In the genomic region with DNA sequence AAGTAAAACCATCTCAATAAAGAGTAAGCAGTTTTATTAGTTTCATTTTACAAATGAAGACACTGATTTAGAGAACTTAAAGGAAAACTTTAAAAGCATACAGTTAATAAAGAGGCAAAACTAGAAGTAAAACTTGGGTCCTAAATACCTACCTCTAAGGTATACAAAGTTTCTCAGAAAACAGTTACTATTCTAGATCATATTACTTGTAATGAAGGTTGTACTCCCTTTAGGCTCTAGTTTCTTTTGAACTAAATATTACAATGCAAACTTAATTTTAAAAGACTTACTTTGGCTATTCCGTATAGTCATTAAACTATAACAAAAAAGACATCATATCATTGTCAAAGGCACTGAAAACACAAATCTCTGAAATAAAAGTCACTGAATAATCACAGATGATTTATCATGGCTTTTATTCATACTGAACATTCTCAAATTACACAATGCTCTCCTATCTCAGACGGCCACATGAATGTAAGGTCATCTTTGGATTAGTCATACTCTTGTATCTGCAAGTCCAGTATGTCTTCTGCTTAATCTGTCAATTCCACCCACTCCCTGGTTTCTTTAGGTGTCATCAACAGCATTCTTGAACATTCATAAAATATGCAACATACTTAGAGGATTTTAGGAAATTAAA, we compare ENCODE assay signal across 12 cellular contexts.
DNase-seq lines count a peak whose midpoint lies in the region; ATAC-seq and TF ChIP-seq lines count a peak whose summit lies in the region.
"Had no signal": no experiment of that assay in that cellular context is flagged by ENCODE, and none has a peak within 500 bp of the region (broad histone marks: within the 10 kb centered on the region; RNA-seq: fewer than 3 reads in every experiment).

No MANE protein-coding gene starts in this region.

- peaks cover 21% of the 10 kb centered on the region for H3K4me1 Mint-ChIP-seq in HFFc6 (ENCODE audit: low read depth)
- peaks cover 33% of the 10 kb centered on the region for H3K4me1 Mint-ChIP-seq in activated T-helper 17 cell treated with anti-CD3 and anti-CD28 coated beads, Interleukin-2, amount 50 U/mL, for 72 hours
- H3K4me1 Mint-ChIP-seq: natural killer cell had no signal

- peaks cover 4% of the 10 kb centered on the region for H3K9me3 Mint-ChIP-seq in HFFc6
- H3K9me3 Mint-ChIP-seq in activated T-helper 17 cell treated with anti-CD3 and anti-CD28 coated beads, Interleukin-2, amount 50 U/mL, for 72 hours = no peaks in the 10 kb centered on the region
- H3K9me3 Mint-ChIP-seq: natural killer cell had no signal

- no peaks in the 10 kb centered on the region; the same call in 1 of the 2 replicates for H3K27me3 Mint-ChIP-seq in HFFc6 (ENCODE audit: insufficient read depth)
- no peaks in the 10 kb centered on the region for H3K27me3 Mint-ChIP-seq in activated T-helper 17 cell treated with anti-CD3 and anti-CD28 coated beads, Interleukin-2, amount 50 U/mL, for 72 hours

- H3K4me3 Mint-ChIP-seq in HFFc6 = no peak overlapping the region
- no peak overlapping the region for H3K4me3 Mint-ChIP-seq in activated T-helper 17 cell treated with anti-CD3 and anti-CD28 coated beads, Interleukin-2, amount 50 U/mL, for 72 hours
- H3K4me3 Mint-ChIP-seq: natural killer cell had no signal

- DNase-seq in AG08396 (ENCODE audit: low spot score) (peak; percentile 20), HFFc6 (peak; percentile 64), hepatic stellate cell (ENCODE audit: low spot score) (peak; percentile 11), mesenteric fat pad (ENCODE audit: low spot score) (no peak), NCI-H345 treated with DMSO at 0.1 percent for 48 hours (lab: John Stamatoyannopoulos, UW; ENCODE audit: unreplicated experiment) (no peak), COR-L47 (lab: John Stamatoyannopoulos, UW) (no peak)
- DNase-seq: anterior cingulate cortex, KG1, natural killer cell had no signal

- peak; percentile 63 for ATAC-seq in activated T-helper 17 cell treated with anti-CD3 and anti-CD28 coated beads, Interleukin-2, amount 50 U/mL, for 72 hours (replicated peaks)
- no peak for ATAC-seq in HG03439 (IDR thresholded peaks at IDR 0.05; ENCODE audit: unreplicated experiment)
- ATAC-seq: gastroesophageal sphincter, natural killer cell had no signal

- 0 out of 2 replicates have a peak overlapping the region, but pooled peaks have one; percentile 34 for H3K27ac Mint-ChIP-seq in HFFc6
- no peak overlapping the region for H3K27ac Mint-ChIP-seq in activated T-helper 17 cell treated with anti-CD3 and anti-CD28 coated beads, Interleukin-2, amount 50 U/mL, for 72 hours
- H3K27ac Mint-ChIP-seq: natural killer cell had no signal

- H3K36me3 Mint-ChIP-seq in HFFc6 (ENCODE audit: low read depth) = peaks cover 4% of the 10 kb centered on the region
- no peaks in the 10 kb centered on the region for H3K36me3 Mint-ChIP-seq in activated T-helper 17 cell treated with anti-CD3 and anti-CD28 coated beads, Interleukin-2, amount 50 U/mL, for 72 hours (ENCODE audit: low read depth)
- H3K36me3 Mint-ChIP-seq: natural killer cell had no signal

- TF ChIP-seq CTCF in HFFc6 (IDR thresholded peaks at IDR 0.05) = no peak

Comparison
In these comparisons a context has a peak if more than half of its experiments do, and no peak if none do; other contexts are left out.
1. DNase-seq: peak in AG08396 (single experiment), HFFc6 (single experiment) and hepatic stellate cell (single experiment); none in mesenteric fat pad (single experiment), NCI-H345 treated with DMSO at 0.1 percent for 48 hours (single experiment) and COR-L47 (single experiment).